In the genomic region with DNA sequence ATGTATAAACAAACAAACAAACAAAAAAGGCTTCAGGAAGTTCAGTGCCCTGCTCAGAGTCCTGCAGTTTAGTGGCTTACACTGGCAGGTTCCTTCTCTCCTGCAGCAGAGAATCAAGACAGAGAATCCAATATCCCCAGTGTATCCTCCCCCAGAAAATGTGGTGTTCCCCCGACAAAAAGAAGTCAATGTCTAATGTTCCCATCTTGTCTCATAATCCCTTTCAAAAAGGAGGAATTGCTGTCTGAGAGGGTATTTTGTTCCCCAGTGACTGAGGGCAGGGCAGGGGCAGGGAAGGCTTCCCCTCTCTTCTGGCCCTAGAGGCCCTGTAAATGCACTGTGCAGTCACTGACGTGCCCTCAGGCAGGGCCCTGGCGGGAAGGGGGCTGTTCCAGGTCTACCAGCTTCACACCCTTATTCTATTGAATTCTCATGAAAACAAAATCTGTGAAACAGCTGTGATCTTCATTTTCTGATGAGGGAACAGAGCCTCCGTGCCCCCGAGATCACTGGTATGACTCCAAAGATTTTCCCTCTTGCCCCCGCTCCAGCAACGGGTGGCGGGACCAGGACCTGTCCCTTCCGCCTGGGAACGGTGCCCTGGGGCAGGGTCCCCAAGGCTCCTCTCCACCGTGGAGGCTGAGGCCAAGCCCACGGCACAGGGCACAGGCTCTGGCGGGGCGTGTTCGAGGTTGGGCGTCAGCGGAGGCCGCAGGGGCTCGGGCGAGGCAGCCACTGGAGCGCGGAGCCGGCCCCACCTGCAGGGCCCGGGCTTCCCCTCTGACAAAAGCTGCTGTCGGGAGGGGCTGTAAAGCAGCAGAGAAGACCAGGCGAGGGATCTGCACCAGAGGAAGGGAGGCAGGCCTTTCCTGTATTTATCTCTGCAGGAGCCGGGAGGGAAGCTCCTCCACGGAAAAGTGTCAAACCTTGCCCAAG, we compare ENCODE assay signal across 1 cellular context.
TF ChIP-seq lines count a peak whose summit lies in the region.

No MANE protein-coding gene starts in this region.

TF ChIP-seq in SK-N-SH, 30 proteins besides CTCF, POLR2A, EP300 and RAD21 (continued from another document):
- TF ChIP-seq, protein P1, sequence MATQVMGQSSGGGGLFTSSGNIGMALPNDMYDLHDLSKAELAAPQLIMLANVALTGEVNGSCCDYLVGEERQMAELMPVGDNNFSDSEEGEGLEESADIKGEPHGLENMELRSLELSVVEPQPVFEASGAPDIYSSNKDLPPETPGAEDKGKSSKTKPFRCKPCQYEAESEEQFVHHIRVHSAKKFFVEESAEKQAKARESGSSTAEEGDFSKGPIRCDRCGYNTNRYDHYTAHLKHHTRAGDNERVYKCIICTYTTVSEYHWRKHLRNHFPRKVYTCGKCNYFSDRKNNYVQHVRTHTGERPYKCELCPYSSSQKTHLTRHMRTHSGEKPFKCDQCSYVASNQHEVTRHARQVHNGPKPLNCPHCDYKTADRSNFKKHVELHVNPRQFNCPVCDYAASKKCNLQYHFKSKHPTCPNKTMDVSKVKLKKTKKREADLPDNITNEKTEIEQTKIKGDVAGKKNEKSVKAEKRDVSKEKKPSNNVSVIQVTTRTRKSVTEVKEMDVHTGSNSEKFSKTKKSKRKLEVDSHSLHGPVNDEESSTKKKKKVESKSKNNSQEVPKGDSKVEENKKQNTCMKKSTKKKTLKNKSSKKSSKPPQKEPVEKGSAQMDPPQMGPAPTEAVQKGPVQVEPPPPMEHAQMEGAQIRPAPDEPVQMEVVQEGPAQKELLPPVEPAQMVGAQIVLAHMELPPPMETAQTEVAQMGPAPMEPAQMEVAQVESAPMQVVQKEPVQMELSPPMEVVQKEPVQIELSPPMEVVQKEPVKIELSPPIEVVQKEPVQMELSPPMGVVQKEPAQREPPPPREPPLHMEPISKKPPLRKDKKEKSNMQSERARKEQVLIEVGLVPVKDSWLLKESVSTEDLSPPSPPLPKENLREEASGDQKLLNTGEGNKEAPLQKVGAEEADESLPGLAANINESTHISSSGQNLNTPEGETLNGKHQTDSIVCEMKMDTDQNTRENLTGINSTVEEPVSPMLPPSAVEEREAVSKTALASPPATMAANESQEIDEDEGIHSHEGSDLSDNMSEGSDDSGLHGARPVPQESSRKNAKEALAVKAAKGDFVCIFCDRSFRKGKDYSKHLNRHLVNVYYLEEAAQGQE (IDR thresholded peaks at IDR 0.05; ENCODE audit: low read depth, low read length): no peak
- TF ChIP-seq TCF12 (IDR thresholded peaks at IDR 0.05): no peak
- TF ChIP-seq, protein P2, sequence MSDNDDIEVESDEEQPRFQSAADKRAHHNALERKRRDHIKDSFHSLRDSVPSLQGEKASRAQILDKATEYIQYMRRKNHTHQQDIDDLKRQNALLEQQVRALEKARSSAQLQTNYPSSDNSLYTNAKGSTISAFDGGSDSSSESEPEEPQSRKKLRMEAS (IDR thresholded peaks at IDR 0.05; ENCODE audit: low read depth): no peak
